ENCODE assay signal across 1 cellular context in the genomic region with DNA sequence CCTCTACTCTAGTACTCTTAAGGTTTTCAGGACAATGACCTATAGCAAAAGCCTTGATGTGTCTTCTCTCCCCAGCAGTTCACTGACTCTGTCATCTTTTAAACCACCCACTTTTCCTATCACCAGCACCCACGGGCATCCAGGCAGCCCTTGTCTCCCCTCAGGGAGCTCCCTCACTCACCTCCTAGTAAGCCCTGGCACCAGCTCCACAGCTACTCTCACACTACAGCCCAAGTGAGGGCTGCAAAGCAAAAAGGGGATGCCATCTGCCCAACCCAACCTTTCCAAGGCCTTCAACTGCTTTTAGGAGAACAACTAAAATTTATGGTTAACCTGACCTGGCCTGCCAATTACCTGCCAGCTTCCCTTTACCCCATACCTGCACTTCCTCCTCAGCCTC.
TF ChIP-seq lines count a peak whose summit lies in the region.

No MANE protein-coding gene starts in this region.

TF ChIP-seq in GM23338, 12 proteins besides CTCF, POLR2A, EP300 and RAD21 (continued from another document):
- TF ChIP-seq, protein P1, sequence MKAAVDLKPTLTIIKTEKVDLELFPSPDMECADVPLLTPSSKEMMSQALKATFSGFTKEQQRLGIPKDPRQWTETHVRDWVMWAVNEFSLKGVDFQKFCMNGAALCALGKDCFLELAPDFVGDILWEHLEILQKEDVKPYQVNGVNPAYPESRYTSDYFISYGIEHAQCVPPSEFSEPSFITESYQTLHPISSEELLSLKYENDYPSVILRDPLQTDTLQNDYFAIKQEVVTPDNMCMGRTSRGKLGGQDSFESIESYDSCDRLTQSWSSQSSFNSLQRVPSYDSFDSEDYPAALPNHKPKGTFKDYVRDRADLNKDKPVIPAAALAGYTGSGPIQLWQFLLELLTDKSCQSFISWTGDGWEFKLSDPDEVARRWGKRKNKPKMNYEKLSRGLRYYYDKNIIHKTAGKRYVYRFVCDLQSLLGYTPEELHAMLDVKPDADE (IDR thresholded peaks at IDR 0.05) = no peak
TF ChIP-seq in GM23338: peak in this region for 0.
